ENCODE assay signal across 25 cellular contexts in genomic region chr1:203091761-203092330, GRCh38. TPM values are rescaled to one million over a fixed set of nuclear protein-coding genes. Genes with fewer than 3 reads are reported as not detected.
"Had no signal": no experiment of that assay in that cellular context is flagged by ENCODE, and none has a peak within 500 bp of the region (broad histone marks: within the 10 kb centered on the region; RNA-seq: fewer than 3 reads in every experiment).

No MANE protein-coding gene starts in this region.

- ATAC-seq: left ventricle myocardium superior; sciatic nerve; stimulated activated naive CD8-positive, alpha-beta T cell treated with anti-CD3 and anti-CD28 coated beads, Interleukin-15, Interleukin-2, amounts not matched to agents 100 U/mL and 50 U/mL, for 24 hours; T-cell; upper lobe of right lung; WTC11 had no signal

- H3K27ac ChIP-seq: thyroid gland, upper lobe of right lung had no signal

- H3K36me3 ChIP-seq: spleen, thyroid gland, upper lobe of right lung had no signal

- H3K4me3 Mint-ChIP-seq: activated naive CD4-positive, alpha-beta T cell treated with anti-CD3 and anti-CD28 coated beads, Interleukin-2, amount 10 ng/mL, durations not matched to agents 7 days and 5 days; immature natural killer cell; T-cell; WTC11 had no signal

- DNase-seq: activated CD4-positive, alpha-beta T cell treated with anti-CD3 and anti-CD28 coated beads, Interleukin-2, amount 50 U/mL, for 48 hours; activated effector memory CD4-positive, alpha-beta T cell treated with anti-CD3 and anti-CD28 coated beads, Interleukin-2, amount 50 U/mL, for 16 hours; activated naive CD4-positive, alpha-beta T cell treated with anti-CD3 and anti-CD28 coated beads, Interleukin-2, amount 10 ng/mL, durations not matched to agents 7 days and 5 days; activated T-cell treated with anti-CD3 and anti-CD28 coated beads for 4 hours; cerebellar nuclear complex; effector CD8-positive, alpha-beta T cell; foreskin melanocyte; immature natural killer cell; left ventricle myocardium superior; midbrain; nucleus accumbens; spleen; stimulated activated CD4-positive, alpha-beta T cell treated with anti-CD3 and anti-CD28 coated beads, Interleukin-4, amount 100 ng/mL, for 24 hours; stimulated activated naive CD8-positive, alpha-beta T cell treated with anti-CD3 and anti-CD28 coated beads, Interleukin-15, Interleukin-2, amounts not matched to agents 100 U/mL and 50 U/mL, for 24 hours; substantia nigra; T-cell; T-helper 9 cell; thyroid gland; upper lobe of right lung had no signal

- H3K27me3 ChIP-seq: thyroid gland, upper lobe of right lung had no signal

- H3K9me3 ChIP-seq: thyroid gland had no signal

- H3K27ac Mint-ChIP-seq: activated naive CD4-positive, alpha-beta T cell treated with anti-CD3 and anti-CD28 coated beads, Interleukin-2, amount 10 ng/mL, durations not matched to agents 7 days and 5 days; immature natural killer cell; T-cell; WTC11 had no signal

- H3K4me3 ChIP-seq: spleen, thyroid gland, upper lobe of right lung had no signal

- H3K36me3 Mint-ChIP-seq: activated naive CD4-positive, alpha-beta T cell treated with anti-CD3 and anti-CD28 coated beads, Interleukin-2, amount 10 ng/mL, durations not matched to agents 7 days and 5 days had no signal

- H3K4me1 ChIP-seq: spleen, thyroid gland, upper lobe of right lung had no signal

- H3K4me1 Mint-ChIP-seq: activated naive CD4-positive, alpha-beta T cell treated with anti-CD3 and anti-CD28 coated beads, Interleukin-2, amount 10 ng/mL, durations not matched to agents 7 days and 5 days; immature natural killer cell; T-cell had no signal

RNA-seq across cellular contexts. Expression of gene MYOG, which starts 6.0 kb away (rescaled TPM):
- total RNA-seq: left ventricle myocardium superior, posterior vena cava, renal cortical epithelial cell, sciatic nerve, spleen, T-cell, thyroid gland, upper lobe of right lung, WTC11 had no signal
- polyA plus RNA-seq: esophagus, immature natural killer cell, neural cell, spleen had no signal

RNA-seq across cellular contexts. Expression of gene ADORA1, which starts 35.7 kb away (rescaled TPM):
- total RNA-seq: T-cell had no signal
